8 cellular contexts compared by ENCODE assay signal in the genomic region with DNA sequence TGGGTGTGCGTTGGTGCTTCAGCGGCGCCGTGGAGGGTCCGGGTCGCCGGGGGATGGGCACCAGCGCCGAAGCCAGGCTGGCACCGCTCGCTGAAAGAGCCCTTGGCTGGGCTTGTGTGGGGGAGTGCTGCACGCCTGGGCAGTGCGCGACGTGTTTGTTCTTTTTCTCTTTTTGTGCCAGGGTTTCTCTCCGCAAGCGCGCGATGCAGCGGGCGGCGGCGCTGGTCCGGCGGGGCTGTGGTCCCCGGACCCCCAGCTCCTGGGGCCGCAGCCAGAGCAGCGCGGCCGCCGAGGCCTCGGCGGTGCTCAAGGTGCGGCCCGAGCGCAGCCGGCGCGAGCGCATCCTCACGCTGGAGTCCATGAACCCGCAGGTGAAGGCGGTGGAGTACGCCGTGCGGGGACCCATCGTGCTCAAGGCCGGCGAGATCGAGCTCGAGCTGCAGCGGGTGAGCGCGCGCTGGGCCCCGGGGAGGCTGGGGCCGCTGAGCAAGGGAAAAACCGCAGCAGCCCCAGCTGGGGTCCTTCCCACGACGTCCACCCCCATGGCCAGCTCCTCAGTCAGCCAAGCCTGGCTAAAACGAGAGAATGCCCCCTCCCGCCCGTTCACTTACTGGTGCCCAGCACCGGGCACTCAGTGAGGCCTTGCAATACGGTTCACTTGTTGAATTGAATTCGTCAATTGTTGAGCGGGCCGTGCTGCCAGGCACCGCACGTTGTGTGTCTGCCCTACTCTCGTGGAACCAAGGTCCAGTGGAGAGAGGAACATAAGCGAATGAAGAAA. TPM values are rescaled to one million over a fixed set of nuclear protein-coding genes. Genes with fewer than 3 reads are reported as not detected.
DNase-seq lines count a peak whose midpoint lies in the region; ATAC-seq and TF ChIP-seq lines count a peak whose summit lies in the region.

No MANE protein-coding gene starts in this region.

- no peaks in the 10 kb centered on the region for H3K9me3 ChIP-seq in right cardiac atrium (ENCODE audit: control insufficient read depth, low read length)

- no peak overlapping the region for H3K27ac ChIP-seq in right cardiac atrium (ENCODE audit: low read length)

- H3K4me3 ChIP-seq in LNCaP clone FGC (ENCODE audit: low read depth, low read length) (peak overlapping the region; percentile 84), right cardiac atrium (ENCODE audit: low read length) (peak overlapping the region; percentile 66)

- intact Hi-C loops in right cardiac atrium (cut with DNase I): no loop called here

- H3K9me3 Mint-ChIP-seq in activated naive CD8-positive, alpha-beta T cell treated with anti-CD3 and anti-CD28 coated beads, Interleukin-2, amount 50 U/mL, for 24 hours: no peaks in the 10 kb centered on the region

- H3K27me3 ChIP-seq in right cardiac atrium (ENCODE audit: control insufficient read depth, insufficient read depth): no peaks in the 10 kb centered on the region

- H3K27ac Mint-ChIP-seq in activated naive CD8-positive, alpha-beta T cell treated with anti-CD3 and anti-CD28 coated beads, Interleukin-2, amount 50 U/mL, for 24 hours: peak overlapping the region; percentile 37

- DNase-seq in CD1c-positive myeloid dendritic cell (ENCODE audit: extremely low spot score): peak; percentile 35
- DNase-seq in LNCaP clone FGC (ENCODE audit: low read depth): no peak
- DNase-seq in activated naive CD8-positive, alpha-beta T cell treated with anti-CD3 and anti-CD28 coated beads, Interleukin-2, amount 50 U/mL, for 24 hours: peak; percentile 19
- DNase-seq in right cardiac atrium: peak in 2 of 3 donors; percentile 55 to 60
- DNase-seq in retina: peak; percentile 86
- no peak for DNase-seq in KG1 (lab: John Stamatoyannopoulos, UW)
- no peak for DNase-seq in mesenteric fat pad (ENCODE audit: low spot score)

- H3K4me1 Mint-ChIP-seq in activated naive CD8-positive, alpha-beta T cell treated with anti-CD3 and anti-CD28 coated beads, Interleukin-2, amount 50 U/mL, for 24 hours: peaks cover 19% of the 10 kb centered on the region

- peak overlapping the region; percentile 82 for H3K4me3 Mint-ChIP-seq in activated naive CD8-positive, alpha-beta T cell treated with anti-CD3 and anti-CD28 coated beads, Interleukin-2, amount 50 U/mL, for 24 hours

- peaks cover 4% of the 10 kb centered on the region for H3K4me1 ChIP-seq in right cardiac atrium (ENCODE audit: control insufficient read depth, insufficient read depth, low read length)

- H3K27me3 Mint-ChIP-seq in activated naive CD8-positive, alpha-beta T cell treated with anti-CD3 and anti-CD28 coated beads, Interleukin-2, amount 50 U/mL, for 24 hours: peaks cover 23% of the 10 kb centered on the region

- peaks cover 5% of the 10 kb centered on the region for H3K36me3 Mint-ChIP-seq in activated naive CD8-positive, alpha-beta T cell treated with anti-CD3 and anti-CD28 coated beads, Interleukin-2, amount 50 U/mL, for 24 hours (ENCODE audit: low read depth)

- TF ChIP-seq CTCF in LNCaP clone FGC (IDR thresholded peaks at IDR 0.05; ENCODE audit: control insufficient read depth, extremely low read depth, insufficient read depth): no peak

- ATAC-seq in GM21390 (IDR thresholded peaks at IDR 0.05; ENCODE audit: unreplicated experiment) (peak; percentile 13), right cardiac atrium (peak in 1 of 2 donors; percentile 1)
- no peak for ATAC-seq in activated naive CD8-positive, alpha-beta T cell treated with anti-CD3 and anti-CD28 coated beads, Interleukin-2, amount 50 U/mL, for 24 hours

- 3% methylated on average over 72 of the region's 72 CpGs for WGBS in right cardiac atrium

RNA-seq across cellular contexts. Expression of a gene that starts 0.5 kb away (rescaled TPM):
- total RNA-seq in right cardiac atrium: 1 to 10 TPM; 4.0 to 5.8 (median 4.6) TPM
- polyA plus RNA-seq in right cardiac atrium: 6.8 TPM
- 53.5 TPM for total RNA-seq in mesenteric fat pad

RNA-seq across cellular contexts. Expression of a gene that starts 53.7 kb away (rescaled TPM):
- total RNA-seq in right cardiac atrium (10 to 100 TPM; 12.0 to 16.7 (median 14.7) TPM), mesenteric fat pad (6.8 TPM)
- polyA plus RNA-seq in right cardiac atrium: 7.5 TPM

Comparison
In these comparisons a context has a peak if more than half of its experiments do, and no peak if none do; other contexts are left out.
1. DNase-seq: peak in CD1c-positive myeloid dendritic cell (single experiment), activated naive CD8-positive, alpha-beta T cell treated with anti-CD3 and anti-CD28 coated beads, Interleukin-2, amount 50 U/mL, for 24 hours (single experiment), right cardiac atrium (2 of 3) and retina (single experiment); none in LNCaP clone FGC (single experiment), KG1 (single experiment) and mesenteric fat pad (single experiment).